ENCODE assay signal across 1 cellular context in the genomic region with DNA sequence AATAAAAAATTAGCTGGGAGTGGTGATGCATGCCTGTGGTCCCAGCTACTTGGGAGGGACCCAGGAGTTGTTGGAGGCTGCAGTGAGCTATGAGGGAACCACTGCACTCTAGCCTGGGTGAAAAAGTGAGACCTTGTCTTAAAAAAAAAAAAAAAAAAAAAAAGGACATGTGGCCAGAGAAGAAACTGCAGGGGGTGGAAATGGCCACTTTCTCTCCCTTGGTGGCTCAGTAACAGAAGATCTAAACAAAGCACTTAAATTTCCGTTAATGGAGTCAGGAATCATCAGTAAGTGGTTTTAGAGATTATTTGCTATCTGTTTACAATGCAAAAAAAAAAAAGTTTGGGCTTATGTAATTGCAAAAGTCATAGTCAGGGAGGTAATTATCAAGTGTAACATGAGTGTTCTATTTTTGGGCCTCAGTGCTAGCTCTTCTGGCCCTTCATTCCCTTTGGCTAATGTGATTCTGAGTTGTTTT.
TF ChIP-seq lines count a peak whose summit lies in the region.

No MANE protein-coding gene starts in this region.

TF ChIP-seq in HCT116, 20 proteins besides CTCF, POLR2A, EP300 and RAD21 (continued from another document):
- TF ChIP-seq, protein P1, sequence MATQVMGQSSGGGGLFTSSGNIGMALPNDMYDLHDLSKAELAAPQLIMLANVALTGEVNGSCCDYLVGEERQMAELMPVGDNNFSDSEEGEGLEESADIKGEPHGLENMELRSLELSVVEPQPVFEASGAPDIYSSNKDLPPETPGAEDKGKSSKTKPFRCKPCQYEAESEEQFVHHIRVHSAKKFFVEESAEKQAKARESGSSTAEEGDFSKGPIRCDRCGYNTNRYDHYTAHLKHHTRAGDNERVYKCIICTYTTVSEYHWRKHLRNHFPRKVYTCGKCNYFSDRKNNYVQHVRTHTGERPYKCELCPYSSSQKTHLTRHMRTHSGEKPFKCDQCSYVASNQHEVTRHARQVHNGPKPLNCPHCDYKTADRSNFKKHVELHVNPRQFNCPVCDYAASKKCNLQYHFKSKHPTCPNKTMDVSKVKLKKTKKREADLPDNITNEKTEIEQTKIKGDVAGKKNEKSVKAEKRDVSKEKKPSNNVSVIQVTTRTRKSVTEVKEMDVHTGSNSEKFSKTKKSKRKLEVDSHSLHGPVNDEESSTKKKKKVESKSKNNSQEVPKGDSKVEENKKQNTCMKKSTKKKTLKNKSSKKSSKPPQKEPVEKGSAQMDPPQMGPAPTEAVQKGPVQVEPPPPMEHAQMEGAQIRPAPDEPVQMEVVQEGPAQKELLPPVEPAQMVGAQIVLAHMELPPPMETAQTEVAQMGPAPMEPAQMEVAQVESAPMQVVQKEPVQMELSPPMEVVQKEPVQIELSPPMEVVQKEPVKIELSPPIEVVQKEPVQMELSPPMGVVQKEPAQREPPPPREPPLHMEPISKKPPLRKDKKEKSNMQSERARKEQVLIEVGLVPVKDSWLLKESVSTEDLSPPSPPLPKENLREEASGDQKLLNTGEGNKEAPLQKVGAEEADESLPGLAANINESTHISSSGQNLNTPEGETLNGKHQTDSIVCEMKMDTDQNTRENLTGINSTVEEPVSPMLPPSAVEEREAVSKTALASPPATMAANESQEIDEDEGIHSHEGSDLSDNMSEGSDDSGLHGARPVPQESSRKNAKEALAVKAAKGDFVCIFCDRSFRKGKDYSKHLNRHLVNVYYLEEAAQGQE (IDR thresholded peaks at IDR 0.05; ENCODE audit: low read depth): no peak
- TF ChIP-seq EGR1 (IDR thresholded peaks at IDR 0.05; ENCODE audit: low read depth): no peak
- no peak for TF ChIP-seq SIN3A (IDR thresholded peaks at IDR 0.05; ENCODE audit: low read depth)
- no peak for TF ChIP-seq CEBPB (IDR thresholded peaks at IDR 0.05; ENCODE audit: low read depth)
- no peak for TF ChIP-seq EZH2phosphoT487 (IDR thresholded peaks at IDR 0.05; ENCODE audit: borderline replicate concordance)
- TF ChIP-seq FOSL1 (IDR thresholded peaks at IDR 0.05; ENCODE audit: low read depth): no peak
- TF ChIP-seq SRF (IDR thresholded peaks at IDR 0.05; ENCODE audit: low read depth): no peak
- TF ChIP-seq CBX3 (IDR thresholded peaks at IDR 0.05; ENCODE audit: low read depth): no peak
- TF ChIP-seq ZFX (IDR thresholded peaks at IDR 0.05): no peak
- no peak for TF ChIP-seq POLR2AphosphoS5 (IDR thresholded peaks at IDR 0.05; ENCODE audit: low read depth, low read length)
- TF ChIP-seq ZNF274 (IDR thresholded peaks at IDR 0.05; ENCODE audit: low read depth, low read length): no peak
- TF ChIP-seq JUND (IDR thresholded peaks at IDR 0.05): no peak
- TF ChIP-seq, protein P2, sequence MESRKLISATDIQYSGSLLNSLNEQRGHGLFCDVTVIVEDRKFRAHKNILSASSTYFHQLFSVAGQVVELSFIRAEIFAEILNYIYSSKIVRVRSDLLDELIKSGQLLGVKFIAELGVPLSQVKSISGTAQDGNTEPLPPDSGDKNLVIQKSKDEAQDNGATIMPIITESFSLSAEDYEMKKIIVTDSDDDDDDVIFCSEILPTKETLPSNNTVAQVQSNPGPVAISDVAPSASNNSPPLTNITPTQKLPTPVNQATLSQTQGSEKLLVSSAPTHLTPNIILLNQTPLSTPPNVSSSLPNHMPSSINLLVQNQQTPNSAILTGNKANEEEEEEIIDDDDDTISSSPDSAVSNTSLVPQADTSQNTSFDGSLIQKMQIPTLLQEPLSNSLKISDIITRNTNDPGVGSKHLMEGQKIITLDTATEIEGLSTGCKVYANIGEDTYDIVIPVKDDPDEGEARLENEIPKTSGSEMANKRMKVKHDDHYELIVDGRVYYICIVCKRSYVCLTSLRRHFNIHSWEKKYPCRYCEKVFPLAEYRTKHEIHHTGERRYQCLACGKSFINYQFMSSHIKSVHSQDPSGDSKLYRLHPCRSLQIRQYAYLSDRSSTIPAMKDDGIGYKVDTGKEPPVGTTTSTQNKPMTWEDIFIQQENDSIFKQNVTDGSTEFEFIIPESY (IDR thresholded peaks at IDR 0.05; ENCODE audit: extremely low read depth, insufficient replicate concordance, low read length): no peak
